In the genomic region with DNA sequence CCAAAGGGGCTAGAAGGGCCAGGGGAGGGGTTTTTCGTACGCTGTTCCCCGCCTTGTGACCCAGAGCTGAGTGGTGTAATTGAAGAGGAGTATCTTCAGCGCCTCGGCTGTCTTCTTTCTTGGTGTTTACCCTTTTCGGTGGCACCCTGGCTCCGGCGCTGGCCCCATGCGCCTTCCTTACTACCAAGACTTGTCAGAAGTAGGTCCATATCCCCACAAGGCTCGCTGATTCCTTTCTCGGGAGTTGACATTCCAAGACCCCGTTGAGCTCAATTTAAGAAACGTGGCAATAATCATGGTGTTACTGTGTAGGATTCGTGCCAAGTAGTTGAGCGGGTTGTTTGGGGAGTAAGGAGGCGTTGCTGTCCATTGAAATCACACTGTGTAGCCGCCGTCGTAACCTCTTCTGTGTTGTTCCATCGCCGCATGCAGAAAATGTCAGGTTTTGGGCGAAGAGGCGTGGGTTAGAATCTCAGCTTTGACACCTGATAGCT, we compare ENCODE assay signal across 8 cellular contexts. TPM values are rescaled to one million over a fixed set of nuclear protein-coding genes. Genes with fewer than 3 reads are reported as not detected.
DNase-seq lines count a peak whose midpoint lies in the region; ATAC-seq and TF ChIP-seq lines count a peak whose summit lies in the region.

No MANE protein-coding gene starts in this region.

- peak; percentile 13 for DNase-seq in BE2C
- no peak for DNase-seq in NT2/D1 (ENCODE audit: low read depth, low spot score)
- peak; percentile 44 to 83 for DNase-seq in left lung
- peak in 26 of 49 donors; percentile 5 to 65 (median 32) for DNase-seq in substantia nigra (lab: John Stamatoyannopoulos, UW)
- no peak for DNase-seq in GM19240 (ENCODE audit: insufficient read length, low spot score)

- intact Hi-C loops in left lung (cut with DNase I): no loop called here

- H3K36me3 ChIP-seq in BE2C (peaks cover under 1% of the 10 kb centered on the region; the same call in 1 of the 2 replicates), NT2/D1 (ENCODE audit: insufficient read depth, insufficient read length, low read length) (peaks cover 2% of the 10 kb centered on the region), left lung (no peaks in the 10 kb centered on the region)

- no peaks in the 10 kb centered on the region for H3K27me3 ChIP-seq in BE2C
- peaks cover 6% of the 10 kb centered on the region for H3K27me3 ChIP-seq in NT2/D1 (ENCODE audit: insufficient read depth, insufficient read length)
- no peaks in the 10 kb centered on the region for H3K27me3 ChIP-seq in left lung

- H3K4me1 ChIP-seq in BE2C: no peaks in the 10 kb centered on the region
- no peaks in the 10 kb centered on the region for H3K4me1 ChIP-seq in NT2/D1 (ENCODE audit: insufficient read depth, insufficient read length)
- H3K4me1 ChIP-seq in left lung: peaks cover 9 to 25% of the 10 kb centered on the region in 2 donors

- TF ChIP-seq CTCF in BE2C (IDR thresholded peaks at IDR 0.05; ENCODE audit: low read depth, low read length) (no peak), left lung (IDR thresholded peaks at IDR 0.05) (no peak)

- H3K4me3 ChIP-seq in BE2C (ENCODE audit: low read depth, low read length) (peak overlapping the region; percentile 92), NT2/D1 (ENCODE audit: insufficient read length, low read depth) (peak overlapping the region; percentile 78), left lung (peak overlapping the region; percentile 63 to 74)

- ATAC-seq in GM18861 (IDR thresholded peaks at IDR 0.05; ENCODE audit: unreplicated experiment) (peak; percentile 13), HG03045 (IDR thresholded peaks at IDR 0.05; ENCODE audit: unreplicated experiment) (peak; percentile 10), left lung (peak; percentile 60)

- H3K27ac ChIP-seq in cingulate gyrus (ENCODE audit: low read depth, low read length): peak overlapping the region; percentile 51
- H3K27ac ChIP-seq in left lung: peak overlapping the region; percentile 76 to 82
- H3K27ac ChIP-seq in substantia nigra (ENCODE audit: low read depth, low read length, poor library complexity, severe bottlenecking): peak overlapping the region; percentile 74

- peak overlapping the region; percentile 74 for H3K9ac ChIP-seq in NT2/D1 (ENCODE audit: insufficient read length, low read depth)

- no peaks in the 10 kb centered on the region for H3K9me3 ChIP-seq in BE2C
- no peaks in the 10 kb centered on the region for H3K9me3 ChIP-seq in NT2/D1 (ENCODE audit: insufficient read depth, low read length)
- no peaks in the 10 kb centered on the region for H3K9me3 ChIP-seq in left lung

RNA-seq across cellular contexts. Expression of gene NDUFAF2, which starts 0.8 kb away (rescaled TPM):
- polyA plus RNA-seq in BE2C (2012; ENCODE audit: insufficient read depth, insufficient read length, low read depth): 47.5 TPM
- 10 to 100 TPM; 18.4 to 25.5 TPM for total RNA-seq in left lung

RNA-seq across cellular contexts. Expression of gene ERCC8, which starts 0.9 kb away (rescaled TPM):
- 22.2 TPM for polyA plus RNA-seq in BE2C (2012; ENCODE audit: insufficient read depth, insufficient read length, low read depth)
- 1 to 10 TPM; 8.7 to 9.7 TPM for total RNA-seq in left lung

Comparison
In these comparisons a context has a peak if more than half of its experiments do, and no peak if none do; other contexts are left out.
1. DNase-seq: peak in BE2C (single experiment), left lung (2 of 2) and substantia nigra (26 of 49); none in NT2/D1 (single experiment) and GM19240 (single experiment).
2. ATAC-seq: peak in every context shown above with its lines; median percentile 60 in left lung; 13 in GM18861; 10 in HG03045.
3. Peak in every context shown above with its lines, with median percentiles within 50 percentile points of each other: H3K4me3 ChIP-seq and H3K27ac ChIP-seq.